17 cellular contexts compared by ENCODE assay signal in genomic region chr10:33001908-33002492, GRCh38.
"Had no signal": no experiment of that assay in that cellular context is flagged by ENCODE, and none has a peak within 500 bp of the region (broad histone marks: within the 10 kb centered on the region; RNA-seq: fewer than 3 reads in every experiment).

No MANE protein-coding gene starts in this region.

- H3K4me3 Mint-ChIP-seq: activated CD4-positive, alpha-beta T cell treated with anti-CD3 and anti-CD28 coated beads, Interleukin-2, amount 10 ng/mL, durations not matched to agents 7 days and 5 days; activated naive CD8-positive, alpha-beta T cell treated with anti-CD3 and anti-CD28 coated beads for 36 hours; brain; memory B cell; natural killer cell treated with Interleukin-12 subunit alpha and Interleukin-12 subunit beta and Interleukin-15 and Interleukin-18, amount 100 ng/mL, for 72 hours; stimulated activated naive B cell treated with anti-CD40 and anti-IgM and Interleukin-4, amounts not matched to agents 10 μg/mL and 1 μg/mL and 100 μg/mL, for 72 hours had no signal

- H3K27ac ChIP-seq: gastroesophageal sphincter, heart right ventricle, upper lobe of left lung had no signal

- H3K27ac Mint-ChIP-seq: activated CD4-positive, alpha-beta T cell treated with anti-CD3 and anti-CD28 coated beads, Interleukin-2, amount 10 ng/mL, durations not matched to agents 7 days and 5 days; activated naive CD8-positive, alpha-beta T cell treated with anti-CD3 and anti-CD28 coated beads for 36 hours; brain; memory B cell; natural killer cell treated with Interleukin-12 subunit alpha and Interleukin-12 subunit beta and Interleukin-15 and Interleukin-18, amount 100 ng/mL, for 72 hours; stimulated activated naive B cell treated with anti-CD40 and anti-IgM and Interleukin-4, amounts not matched to agents 10 μg/mL and 1 μg/mL and 100 μg/mL, for 72 hours had no signal

- H3K27me3 ChIP-seq: gastroesophageal sphincter, heart right ventricle, upper lobe of left lung had no signal

- H3K9me3 ChIP-seq: gastroesophageal sphincter had no signal

- DNase-seq: activated CD4-positive, alpha-beta T cell treated with anti-CD3 and anti-CD28 coated beads, Interleukin-2, amount 10 ng/mL, durations not matched to agents 7 days and 5 days; activated naive CD8-positive, alpha-beta T cell treated with anti-CD3 and anti-CD28 coated beads for 36 hours; central memory CD4-positive, alpha-beta T cell; cortex of kidney; effector CD8-positive, alpha-beta T cell; heart right ventricle; left colon; posterior cingulate gyrus; stimulated activated CD4-positive, alpha-beta T cell treated with anti-CD3 and anti-CD28 coated beads, Interleukin-2, amount 100 ng/mL, for 48 hours; stimulated activated naive B cell treated with anti-CD40 and anti-IgM and Interleukin-4, amounts not matched to agents 10 μg/mL and 1 μg/mL and 100 μg/mL, for 72 hours; substantia nigra; SW 1271; upper lobe of left lung had no signal

- H3K36me3 ChIP-seq: gastroesophageal sphincter, heart right ventricle, upper lobe of left lung had no signal

- H3K36me3 Mint-ChIP-seq: activated naive CD8-positive, alpha-beta T cell treated with anti-CD3 and anti-CD28 coated beads for 36 hours; brain had no signal

- H3K27me3 Mint-ChIP-seq: memory B cell; natural killer cell treated with Interleukin-12 subunit alpha and Interleukin-12 subunit beta and Interleukin-15 and Interleukin-18, amount 100 ng/mL, for 72 hours had no signal

- H3K9me3 Mint-ChIP-seq: activated CD4-positive, alpha-beta T cell treated with anti-CD3 and anti-CD28 coated beads, Interleukin-2, amount 10 ng/mL, durations not matched to agents 7 days and 5 days; memory B cell; natural killer cell treated with Interleukin-12 subunit alpha and Interleukin-12 subunit beta and Interleukin-15 and Interleukin-18, amount 100 ng/mL, for 72 hours had no signal

- ATAC-seq: gastroesophageal sphincter; heart right ventricle; left colon; natural killer cell treated with Interleukin-12 subunit alpha and Interleukin-12 subunit beta and Interleukin-15 and Interleukin-18, amount 100 ng/mL, for 72 hours; stimulated activated naive B cell treated with anti-CD40 and anti-IgM and Interleukin-4, amounts not matched to agents 10 μg/mL and 1 μg/mL and 100 μg/mL, for 72 hours had no signal

- H3K4me3 ChIP-seq: gastroesophageal sphincter, heart right ventricle, upper lobe of left lung had no signal
